ENCODE assay signal across 17 cellular contexts in the genomic region with DNA sequence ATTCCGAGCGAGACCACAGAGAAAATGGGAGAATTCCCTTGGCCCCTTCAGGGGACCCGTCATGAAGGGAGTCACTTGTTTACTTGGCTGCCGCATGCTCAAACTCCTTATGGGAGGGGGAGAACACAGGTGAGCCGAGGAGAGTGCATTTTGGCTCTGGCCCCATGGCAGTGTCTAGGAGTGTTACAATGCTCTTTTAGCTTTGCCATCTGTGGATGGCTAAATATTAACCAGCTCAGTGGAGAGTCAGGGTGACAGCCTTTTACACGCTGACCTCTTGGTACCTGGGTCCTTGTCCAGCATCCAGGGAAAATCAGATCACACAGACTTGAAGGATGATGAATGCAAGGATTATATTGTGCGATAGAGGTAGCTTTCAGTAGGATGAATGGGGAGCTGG.
DNase-seq lines count a peak whose midpoint lies in the region; ATAC-seq and TF ChIP-seq lines count a peak whose summit lies in the region.
"Had no signal": no experiment of that assay in that cellular context is flagged by ENCODE, and none has a peak within 500 bp of the region (broad histone marks: within the 10 kb centered on the region; RNA-seq: fewer than 3 reads in every experiment).

No MANE protein-coding gene starts in this region.

- H3K4me1 ChIP-seq in right lobe of liver (no peaks in the 10 kb centered on the region), GM23338 (ENCODE audit: insufficient read depth) (no peaks in the 10 kb centered on the region)
- H3K4me1 ChIP-seq in CD4-positive, alpha-beta memory T cell (ENCODE audit: insufficient read depth, low read length) = no peaks in the 10 kb centered on the region
- H3K4me1 ChIP-seq: BLaER1 had no signal

- 55% methylated on average over 7 of the region's 7 CpGs for WGBS in right lobe of liver (ENCODE audit: insufficient coverage, low coverage, low lambda C conversion rate, missing lambda C conversion rate)

- CTCF ChIA-PET in CD4-positive, alpha-beta memory T cell (lab: Charles Lee; ENCODE audit: partially characterized antibody) = no interaction called here

- no peaks in the 10 kb centered on the region for H3K79me2 ChIP-seq in GM23338 (replicated peaks; ENCODE audit: insufficient read depth)

- no peak overlapping the region for H2AFZ ChIP-seq in GM23338

- no peaks in the 10 kb centered on the region for H3K36me3 ChIP-seq in right lobe of liver
- H3K36me3 ChIP-seq in GM23338 (ENCODE audit: insufficient read depth) = no peaks in the 10 kb centered on the region; the same call in 1 of the 2 replicates
- no peaks in the 10 kb centered on the region for H3K36me3 ChIP-seq in CD4-positive, alpha-beta memory T cell (ENCODE audit: insufficient read depth, low read length)
- H3K36me3 ChIP-seq: BLaER1 had no signal

- H3K4me3 Mint-ChIP-seq in stimulated activated memory B cell treated with anti-CD40 and anti-IgM and Interleukin-4, amounts not matched to agents 10 μg/mL and 1 μg/mL and 100 μg/mL, for 72 hours = no peak overlapping the region
- H3K4me3 Mint-ChIP-seq in type B pancreatic cell (no peak overlapping the region), GM23338 (no peak overlapping the region)
- no peak overlapping the region for H3K4me3 Mint-ChIP-seq in CD4-positive, alpha-beta memory T cell
- H3K4me3 Mint-ChIP-seq: B cell; CD14-positive monocyte; CD4-positive, alpha-beta T cell had no signal

- H3K27ac ChIP-seq in right lobe of liver = no peak overlapping the region
- H3K27ac ChIP-seq in GM23338 (ENCODE audit: low read depth) = no peak overlapping the region
- H3K27ac ChIP-seq in CD4-positive, alpha-beta memory T cell (ENCODE audit: low read depth, low read length) = no peak overlapping the region
- H3K27ac ChIP-seq: BLaER1 had no signal

- no peaks in the 10 kb centered on the region for H4K20me1 ChIP-seq in GM23338 (replicated peaks; ENCODE audit: insufficient read depth)
- H4K20me1 ChIP-seq: BLaER1 had no signal

- H3F3A ChIP-seq in GM23338 (replicated peaks; ENCODE audit: low read depth) = no peaks in the 10 kb centered on the region

- H3K4me3 ChIP-seq in right lobe of liver (no peak overlapping the region), GM23338 (no peak overlapping the region)
- no peak overlapping the region for H3K4me3 ChIP-seq in CD4-positive, alpha-beta memory T cell (ENCODE audit: low read length in 2 of 2)
- H3K4me3 ChIP-seq: BLaER1 had no signal

- no peaks in the 10 kb centered on the region for H3K36me3 Mint-ChIP-seq in stimulated activated memory B cell treated with anti-CD40 and anti-IgM and Interleukin-4, amounts not matched to agents 10 μg/mL and 1 μg/mL and 100 μg/mL, for 72 hours
- no peaks in the 10 kb centered on the region for H3K36me3 Mint-ChIP-seq in type B pancreatic cell
- H3K36me3 Mint-ChIP-seq in GM23338 (ENCODE audit: low read depth) = no peaks in the 10 kb centered on the region; the same call in 2 of the 3 replicates
- H3K36me3 Mint-ChIP-seq in CD4-positive, alpha-beta memory T cell = no peaks in the 10 kb centered on the region
- H3K36me3 Mint-ChIP-seq: CD14-positive monocyte had no signal

- H3K4me2 ChIP-seq in GM23338 = no peak overlapping the region
- H3K4me2 ChIP-seq: BLaER1 had no signal

- no peaks in the 10 kb centered on the region for H3K27me3 Mint-ChIP-seq in stimulated activated memory B cell treated with anti-CD40 and anti-IgM and Interleukin-4, amounts not matched to agents 10 μg/mL and 1 μg/mL and 100 μg/mL, for 72 hours
- no peaks in the 10 kb centered on the region for H3K27me3 Mint-ChIP-seq in type B pancreatic cell
- no peaks in the 10 kb centered on the region for H3K27me3 Mint-ChIP-seq in GM23338 (ENCODE audit: insufficient read depth, low read depth, poor library complexity)
- H3K27me3 Mint-ChIP-seq in CD4-positive, alpha-beta memory T cell = no peaks in the 10 kb centered on the region
- H3K27me3 Mint-ChIP-seq: B cell; CD4-positive, alpha-beta T cell had no signal

- DNase-seq in DMS53 (lab: John Stamatoyannopoulos, UW) (peak; percentile 72), left lobe of liver (ENCODE audit: low spot score) (peak; percentile 71), right lobe of liver (peak in 2 of 3 donors; percentile 56 to 70), type B pancreatic cell (ENCODE audit: extremely low spot score, unreplicated experiment) (no peak), GM23338 (ENCODE audit: low spot score) (no peak), DMS 273 (lab: John Stamatoyannopoulos, UW; ENCODE audit: unreplicated experiment) (no peak)
- no peak for DNase-seq in CD4-positive, alpha-beta memory T cell
- DNase-seq: CD4-positive, alpha-beta T cell; COR-L47; DMS 273 treated with DMSO at 0.1 percent for 48 hours; DND-41; H7; HCEC 1CT had no signal

- H3K9me3 Mint-ChIP-seq in stimulated activated memory B cell treated with anti-CD40 and anti-IgM and Interleukin-4, amounts not matched to agents 10 μg/mL and 1 μg/mL and 100 μg/mL, for 72 hours = no peaks in the 10 kb centered on the region
- H3K9me3 Mint-ChIP-seq in type B pancreatic cell (no peaks in the 10 kb centered on the region), GM23338 (peaks cover 1% of the 10 kb centered on the region; the same call in 1 of the 3 replicates)
- H3K9me3 Mint-ChIP-seq in CD4-positive, alpha-beta memory T cell = peaks cover 0 to 4% (median 0%) of the 10 kb centered on the region in 8 donors
- H3K9me3 Mint-ChIP-seq: CD4-positive, alpha-beta T cell had no signal

- POLR2A ChIA-PET in CD4-positive, alpha-beta memory T cell (lab: Charles Lee; ENCODE audit: partially characterized antibody) = interaction anchor here (0.6 kb wide), 1 partner anchor 54 kb away, joined by 3 read pairs; no protein-coding TSS in a partner anchor

- no peaks in the 10 kb centered on the region for H3K27me3 ChIP-seq in right lobe of liver
- H3K27me3 ChIP-seq in GM23338 (ENCODE audit: insufficient read depth) = no peaks in the 10 kb centered on the region
- no peaks in the 10 kb centered on the region for H3K27me3 ChIP-seq in CD4-positive, alpha-beta memory T cell (ENCODE audit: insufficient read depth, low read length)
- H3K27me3 ChIP-seq: BLaER1 had no signal

- intact Hi-C loops in right lobe of liver (cut with DNase I) = no loop called here
- intact Hi-C loops in CD4-positive, alpha-beta memory T cell (cut with micrococcal nuclease) = no loop called here

- TF ChIP-seq CTCF in right lobe of liver (IDR thresholded peaks at IDR 0.05) = no peak
- TF ChIP-seq CTCF in type B pancreatic cell (conservative IDR thresholded peaks at IDR 0.05) = no peak
- no peak for TF ChIP-seq CTCF in GM23338 (conservative IDR thresholded peaks at IDR 0.05; ENCODE audit: low read depth in 2 of 2)

- peak; percentile 99 for ATAC-seq in left lobe of liver
- ATAC-seq in right lobe of liver = peak; percentile 74 to 98 (median 94)
- ATAC-seq in stimulated activated memory B cell treated with anti-CD40 and anti-IgM and Interleukin-4, amounts not matched to agents 10 μg/mL and 1 μg/mL and 100 μg/mL, for 72 hours = peak; percentile 20
- ATAC-seq in GM23338 = no peak

- H3K27ac Mint-ChIP-seq in stimulated activated memory B cell treated with anti-CD40 and anti-IgM and Interleukin-4, amounts not matched to agents 10 μg/mL and 1 μg/mL and 100 μg/mL, for 72 hours = no peak overlapping the region
- H3K27ac Mint-ChIP-seq in type B pancreatic cell (no peak overlapping the region), GM23338 (no peak overlapping the region)
- H3K27ac Mint-ChIP-seq in CD4-positive, alpha-beta memory T cell = no peak overlapping the region
- H3K27ac Mint-ChIP-seq: B cell; CD14-positive monocyte; CD4-positive, alpha-beta T cell had no signal

- no peak for TF ChIP-seq POLR2A in right lobe of liver (IDR thresholded peaks at IDR 0.05)

- H3K9me3 ChIP-seq in right lobe of liver = no peaks in the 10 kb centered on the region
- no peaks in the 10 kb centered on the region for H3K9me3 ChIP-seq in CD4-positive, alpha-beta memory T cell (ENCODE audit: control insufficient read depth in 1 of 2, low read length in 2 of 2)
- H3K9me3 ChIP-seq: BLaER1 had no signal

- H3K9me2 ChIP-seq in GM23338 (ENCODE audit: insufficient read depth) = 0 out of 2 replicates have a peak, but pooled peaks cover 3% of the 10 kb centered on the region

- H3K4me1 Mint-ChIP-seq in stimulated activated memory B cell treated with anti-CD40 and anti-IgM and Interleukin-4, amounts not matched to agents 10 μg/mL and 1 μg/mL and 100 μg/mL, for 72 hours = no peaks in the 10 kb centered on the region
- H3K4me1 Mint-ChIP-seq in type B pancreatic cell (ENCODE audit: unreplicated experiment) (no peaks in the 10 kb centered on the region), GM23338 (no peaks in the 10 kb centered on the region)
- H3K4me1 Mint-ChIP-seq in CD4-positive, alpha-beta memory T cell = no peaks in the 10 kb centered on the region
- H3K4me1 Mint-ChIP-seq: B cell, CD14-positive monocyte had no signal

Comparison
In these comparisons a context has a peak if more than half of its experiments do, and no peak if none do; other contexts are left out.
1. DNase-seq: peak in DMS53 (single experiment), left lobe of liver (single experiment) and right lobe of liver (2 of 3); none in type B pancreatic cell (single experiment), GM23338 (single experiment), DMS 273 (single experiment) and CD4-positive, alpha-beta memory T cell (0 of 5).